Comparison of ENCODE assay signal across 19 cellular contexts in genomic region chr22:48173061-48173849, GRCh38.
"Had no signal": no experiment of that assay in that cellular context is flagged by ENCODE, and none has a peak within 500 bp of the region (broad histone marks: within the 10 kb centered on the region; RNA-seq: fewer than 3 reads in every experiment).

No MANE protein-coding gene starts in this region.

- H3K9me3 ChIP-seq: colonic mucosa, mucosa of descending colon, neutrophil, tibial artery, upper lobe of left lung, uterus had no signal

- H3K27me3 ChIP-seq: colonic mucosa, neutrophil, upper lobe of left lung, uterus had no signal

- H3K4me3 ChIP-seq: colonic mucosa, hepatocyte, mucosa of descending colon, smooth muscle cell, tibial artery, upper lobe of left lung, uterus had no signal

- H3K4me1 ChIP-seq: colonic mucosa, tibial artery, upper lobe of left lung, uterus had no signal

- H3K27ac ChIP-seq: colonic mucosa, hepatocyte, neutrophil, tibial artery, upper lobe of left lung, uterus had no signal

- H3K36me3 ChIP-seq: colonic mucosa, neutrophil, tibial artery, upper lobe of left lung, uterus had no signal

- DNase-seq: colonic mucosa; effector CD4-positive, alpha-beta T cell; endodermal cell; erythroblast; foreskin melanocyte; head of caudate nucleus; left colon; mucosa of descending colon; naive thymus-derived CD8-positive, alpha-beta T cell; posterior cingulate gyrus; right cardiac atrium; stimulated activated CD4-positive, alpha-beta T cell treated with anti-CD3 and anti-CD28 coated beads, Interleukin-2, amount 100 ng/mL, for 48 hours; stimulated activated naive CD4-positive, alpha-beta T cell treated with Interleukin-2 at 50 U/mL for 16 hours; tibial artery; uterus had no signal

- ATAC-seq: left colon; mucosa of descending colon; naive thymus-derived CD8-positive, alpha-beta T cell; right cardiac atrium had no signal
